11 cellular contexts compared by ENCODE assay signal in genomic region chr9:90975666-90976538, GRCh38.
"Had no signal": no experiment of that assay in that cellular context is flagged by ENCODE, and none has a peak within 500 bp of the region (broad histone marks: within the 10 kb centered on the region; RNA-seq: fewer than 3 reads in every experiment).

No MANE protein-coding gene starts in this region.

- H3K4me3 ChIP-seq: esophagus muscularis mucosa, skin epidermis, thyroid gland had no signal

- H3K4me1 Mint-ChIP-seq: naive B cell had no signal

- H3K9me3 Mint-ChIP-seq: activated naive CD4-positive, alpha-beta T cell treated with anti-CD3 and anti-CD28 coated beads, Interleukin-2, amount 50 U/mL, for 72 hours; naive B cell had no signal

- H3K27ac Mint-ChIP-seq: activated naive CD4-positive, alpha-beta T cell treated with anti-CD3 and anti-CD28 coated beads, Interleukin-2, amount 50 U/mL, for 72 hours; naive B cell had no signal

- DNase-seq: activated CD4-positive, alpha-beta T cell treated with anti-CD3 and anti-CD28 coated beads, Interleukin-2, amount 50 U/mL, for 1 hour; activated effector memory CD4-positive, alpha-beta T cell treated with Interleukin-2 at 50 U/mL for 16 hours; amygdala; brain microvascular endothelial cell; foreskin fibroblast; naive B cell; T-helper 2 cell; thyroid gland had no signal

- H3K36me3 Mint-ChIP-seq: activated naive CD4-positive, alpha-beta T cell treated with anti-CD3 and anti-CD28 coated beads, Interleukin-2, amount 50 U/mL, for 72 hours; naive B cell had no signal

- ATAC-seq: activated naive CD4-positive, alpha-beta T cell treated with anti-CD3 and anti-CD28 coated beads, Interleukin-2, amount 50 U/mL, for 72 hours had no signal
